25 cellular contexts compared by ENCODE assay signal in the genomic region with DNA sequence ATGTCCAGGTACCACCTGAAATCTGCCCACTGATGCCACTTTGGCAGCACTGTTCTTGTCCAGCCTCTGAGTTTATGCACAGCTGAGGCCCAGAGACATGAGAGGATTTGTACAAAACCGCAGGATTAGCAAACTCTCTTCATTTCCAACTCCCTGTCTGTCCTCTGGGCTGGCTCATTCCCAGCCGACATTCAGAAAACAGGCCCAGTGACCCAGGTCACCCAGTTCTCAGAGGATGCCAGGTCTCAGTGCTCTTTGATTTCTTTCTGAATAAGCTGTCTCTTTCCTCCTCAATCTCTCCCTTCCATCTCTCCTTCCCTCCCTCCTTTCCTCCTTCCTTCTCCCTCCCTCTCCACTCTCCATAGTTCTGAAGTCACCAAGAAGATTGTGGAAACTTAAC.
DNase-seq lines count a peak whose midpoint lies in the region; ATAC-seq and TF ChIP-seq lines count a peak whose summit lies in the region.
"Had no signal": no experiment of that assay in that cellular context is flagged by ENCODE, and none has a peak within 500 bp of the region (broad histone marks: within the 10 kb centered on the region; RNA-seq: fewer than 3 reads in every experiment).

No MANE protein-coding gene starts in this region.

- intact Hi-C loops in MCF 10A (cut with micrococcal nuclease): no loop called here
- intact Hi-C loops in sciatic nerve (cut with DNase I): no loop called here

- DNase-seq in RPMI7951 (ENCODE audit: low read depth): peak; percentile 49
- DNase-seq in MCF 10A (ENCODE audit: unreplicated experiment): peak; percentile 27
- DNase-seq in medulla oblongata (ENCODE audit: extremely low spot score): peak; percentile 63
- peak; percentile 65 for DNase-seq in sciatic nerve (ENCODE audit: low spot score)
- no peak for DNase-seq in middle frontal gyrus (ENCODE audit: extremely low spot score, low spot score)
- no peak for DNase-seq in activated CD8-positive, alpha-beta T cell treated with anti-CD3 and anti-CD28 coated beads, Interleukin-2, amount 10 ng/mL, durations not matched to agents 7 days and 5 days
- DNase-seq: activated CD4-positive, alpha-beta T cell treated with anti-CD3 and anti-CD28 coated beads, Interleukin-2, amount 50 U/mL, for 4 hours; activated CD8-positive, alpha-beta memory T cell treated with anti-CD3 and anti-CD28 coated beads, Interleukin-2, amount 50 U/mL, for 4 hours; cerebellar nuclear complex; DMS79 treated with DMSO at 0.1 percent for 48 hours; effector CD4-positive, alpha-beta T cell; H9; islet precursor cell; Kasumi-1; lower lobe of right lung; NCI-H1048; NCI-H187; NCI-H69; stimulated activated CD4-positive, alpha-beta T cell treated with anti-CD3 and anti-CD28 coated beads, Interleukin-12 subunit alpha, Interleukin-12 subunit beta, amount 100 ng/mL, for 4 hours; stimulated activated CD4-positive, alpha-beta T cell treated with anti-CD3 and anti-CD28 coated beads, Interleukin-4, amount 100 ng/mL, for 4 hours; stimulated activated naive CD4-positive, alpha-beta T cell treated with Interleukin-2 at 50 U/mL for 16 hours had no signal

- ATAC-seq in sciatic nerve (peak; percentile 92), GM21717 (IDR thresholded peaks at IDR 0.05; ENCODE audit: unreplicated experiment) (no peak), esophagus mucosa (no peak)
- no peak for ATAC-seq in activated CD8-positive, alpha-beta T cell treated with anti-CD3 and anti-CD28 coated beads, Interleukin-2, amount 10 ng/mL, durations not matched to agents 7 days and 5 days
- ATAC-seq: activated naive CD4-positive, alpha-beta T cell treated with anti-CD3 and anti-CD28 coated beads, Interleukin-2, amount 50 U/mL, for 72 hours; lower lobe of right lung; SK-N-SH treated with all-trans-retinoic acid at 6 μM for 48 hours had no signal

- POLR2A ChIA-PET in MCF 10A (lab: Yijun Ruan, JAX): interaction anchor here (1.1 to 1.6 kb wide), 5 partner anchors 10 to 366 kb away, joined by 3 to 6 read pairs (median 4); no protein-coding TSS in a partner anchor
- POLR2A ChIA-PET in activated CD8-positive, alpha-beta T cell treated with anti-CD3 and anti-CD28 coated beads, Interleukin-2, amount 10 ng/mL, durations not matched to agents 7 days and 5 days (lab: Charles Lee): no interaction called here

- TF ChIP-seq CTCF in MCF 10A (IDR thresholded peaks at IDR 0.05; ENCODE audit: unreplicated experiment): no peak

- peaks cover 22% of the 10 kb centered on the region for H3K4me1 Mint-ChIP-seq in MCF 10A (ENCODE audit: insufficient read depth, unreplicated experiment)
- H3K4me1 Mint-ChIP-seq in activated CD8-positive, alpha-beta T cell treated with anti-CD3 and anti-CD28 coated beads, Interleukin-2, amount 10 ng/mL, durations not matched to agents 7 days and 5 days (ENCODE audit: low read depth): no peaks in the 10 kb centered on the region

- BruUV-seq in MCF 10A (replicated peaks; lab: Mats Ljungman, UMichigan): no TSS peak

- H3K27ac Mint-ChIP-seq in MCF 10A (ENCODE audit: low read depth, unreplicated experiment): no peak overlapping the region
- no peak overlapping the region for H3K27ac Mint-ChIP-seq in activated CD8-positive, alpha-beta T cell treated with anti-CD3 and anti-CD28 coated beads, Interleukin-2, amount 10 ng/mL, durations not matched to agents 7 days and 5 days
- H3K27ac Mint-ChIP-seq: activated naive CD4-positive, alpha-beta T cell treated with anti-CD3 and anti-CD28 coated beads, Interleukin-2, amount 50 U/mL, for 72 hours; H9 had no signal

- no peak overlapping the region for H3K4me3 Mint-ChIP-seq in MCF 10A (ENCODE audit: unreplicated experiment)
- no peak overlapping the region for H3K4me3 Mint-ChIP-seq in activated CD8-positive, alpha-beta T cell treated with anti-CD3 and anti-CD28 coated beads, Interleukin-2, amount 10 ng/mL, durations not matched to agents 7 days and 5 days
- H3K4me3 Mint-ChIP-seq: H9 had no signal

- H3K36me3 Mint-ChIP-seq in MCF 10A (ENCODE audit: insufficient read depth, unreplicated experiment): no peaks in the 10 kb centered on the region
- H3K36me3 Mint-ChIP-seq in activated CD8-positive, alpha-beta T cell treated with anti-CD3 and anti-CD28 coated beads, Interleukin-2, amount 10 ng/mL, durations not matched to agents 7 days and 5 days (ENCODE audit: low read depth): no peaks in the 10 kb centered on the region
- H3K36me3 Mint-ChIP-seq: activated naive CD4-positive, alpha-beta T cell treated with anti-CD3 and anti-CD28 coated beads, Interleukin-2, amount 50 U/mL, for 72 hours had no signal

- peaks cover 56% of the 10 kb centered on the region for H3K27me3 Mint-ChIP-seq in MCF 10A (ENCODE audit: insufficient read depth, unreplicated experiment)
- H3K27me3 Mint-ChIP-seq in activated CD8-positive, alpha-beta T cell treated with anti-CD3 and anti-CD28 coated beads, Interleukin-2, amount 10 ng/mL, durations not matched to agents 7 days and 5 days (ENCODE audit: low read depth): peaks cover 3% of the 10 kb centered on the region

- H3K9me3 Mint-ChIP-seq in MCF 10A (ENCODE audit: unreplicated experiment): peaks cover 16% of the 10 kb centered on the region
- no peaks in the 10 kb centered on the region for H3K9me3 Mint-ChIP-seq in activated CD8-positive, alpha-beta T cell treated with anti-CD3 and anti-CD28 coated beads, Interleukin-2, amount 10 ng/mL, durations not matched to agents 7 days and 5 days (ENCODE audit: insufficient read depth)

- CTCF ChIA-PET in MCF 10A (lab: Yijun Ruan, JAX): interaction anchor here (0.7 to 0.8 kb wide), 2 partner anchors 133 to 177 kb away, joined by 3 to 4 read pairs; no protein-coding TSS in a partner anchor
- CTCF ChIA-PET in activated CD8-positive, alpha-beta T cell treated with anti-CD3 and anti-CD28 coated beads, Interleukin-2, amount 10 ng/mL, durations not matched to agents 7 days and 5 days (lab: Charles Lee): no interaction called here

Comparison
In these comparisons a context has a peak if more than half of its experiments do, and no peak if none do; other contexts are left out.
1. DNase-seq: peak in RPMI7951 (single experiment), MCF 10A (single experiment), medulla oblongata (single experiment) and sciatic nerve (single experiment); none in middle frontal gyrus (single experiment) and activated CD8-positive, alpha-beta T cell treated with anti-CD3 and anti-CD28 coated beads, Interleukin-2, amount 10 ng/mL, durations not matched to agents 7 days and 5 days (single experiment).